ENCODE assay signal across 8 cellular contexts in genomic region chr3:41695806-41696205, GRCh38.
DNase-seq lines count a peak whose midpoint lies in the region; ATAC-seq and TF ChIP-seq lines count a peak whose summit lies in the region.
"Not testable (repeated sequence)": the region's sequence is repeated elsewhere in the genome, so short reads cannot be mapped to it uniquely, and the experiment has no call there.

No MANE protein-coding gene starts in this region.

- peaks cover 21% of the 10 kb centered on the region for H3K4me1 Mint-ChIP-seq in HFFc6 (ENCODE audit: low read depth)
- H3K4me1 Mint-ChIP-seq in chondrocyte (ENCODE audit: low read depth): peaks cover 18% of the 10 kb centered on the region
- not testable (repeated sequence) for H3K4me1 Mint-ChIP-seq in neural crest cell

- H2AFZ ChIP-seq in OCI-LY7 (ENCODE audit: low read length): not testable (repeated sequence)

- H3K27ac ChIP-seq in OCI-LY7 (ENCODE audit: low read depth, low read length, poor library complexity, severe bottlenecking); upper lobe of right lung: not testable (repeated sequence)

- H3K4me1 ChIP-seq in OCI-LY7 (ENCODE audit: insufficient read depth, low read length, poor library complexity, severe bottlenecking); upper lobe of right lung: not testable (repeated sequence)

- BruUV-seq in OCI-LY7 (replicated peaks; lab: Mats Ljungman, UMichigan): not testable (repeated sequence)

- H3K27ac Mint-ChIP-seq in HFFc6; chondrocyte (ENCODE audit: unreplicated experiment); neural crest cell (ENCODE audit: unreplicated experiment): not testable (repeated sequence)

- H3K4me2 ChIP-seq in OCI-LY7 (ENCODE audit: low read length): not testable (repeated sequence)

- CTCF ChIA-PET in OCI-LY7 (lab: Charles Lee; ENCODE audit: unreplicated experiment): not testable (repeated sequence)

- not testable (repeated sequence) for H4K20me1 ChIP-seq in OCI-LY7 (ENCODE audit: insufficient read depth, low read length)

- not testable (repeated sequence) for H3K4me3 Mint-ChIP-seq in HFFc6; chondrocyte (ENCODE audit: unreplicated experiment); neural crest cell

- H3K9me3 Mint-ChIP-seq in HFFc6; chondrocyte (ENCODE audit: low read depth); neural crest cell: not testable (repeated sequence)

- H3K27me3 ChIP-seq in upper lobe of right lung: not testable (repeated sequence)

- H3K79me2 ChIP-seq in OCI-LY7 (ENCODE audit: insufficient read depth, low read depth, low read length): not testable (repeated sequence)

- H3K9me2 ChIP-seq in OCI-LY7 (ENCODE audit: insufficient read depth, low read length): not testable (repeated sequence)

- POLR2A ChIA-PET in OCI-LY7 (lab: Charles Lee): not testable (repeated sequence)

- intact Hi-C loops in OCI-LY7 (cut with micrococcal nuclease; ENCODE audit: unreplicated experiment); upper lobe of right lung (cut with DNase I): not testable (repeated sequence)

- DNase-seq in CMK (ENCODE audit: low read depth) (peak; percentile 4), HFFc6 (peak; percentile 18), foreskin fibroblast (peak in 1 of 2 donors; percentile 18)
- not testable (repeated sequence) for DNase-seq in OCI-LY7 (ENCODE audit: low spot score); chondrocyte (ENCODE audit: low spot score); neural crest cell (ENCODE audit: low read depth, low spot score); upper lobe of right lung
- DNase-seq in activated CD4-positive, alpha-beta T cell treated with anti-CD3 and anti-CD28 coated beads, Interleukin-2, amount 50 U/mL, for 48 hours: peak; percentile 17 to 34

- not testable (repeated sequence) for H3K36me3 Mint-ChIP-seq in HFFc6 (ENCODE audit: low read depth); chondrocyte (ENCODE audit: low read depth)
- H3K36me3 Mint-ChIP-seq in neural crest cell (ENCODE audit: low read depth): peaks cover 13% of the 10 kb centered on the region

- H3K4me3 ChIP-seq in OCI-LY7 (ENCODE audit: low read depth, low read length, poor library complexity, severe bottlenecking); foreskin fibroblast (ENCODE audit: low read depth in 1 of 2, low read length in 2 of 2); upper lobe of right lung: not testable (repeated sequence)

- not testable (repeated sequence) for H3K27me3 Mint-ChIP-seq in HFFc6 (ENCODE audit: insufficient read depth); chondrocyte (ENCODE audit: low read depth); neural crest cell (ENCODE audit: low read depth)

- peak; percentile 66 for TF ChIP-seq CTCF in HFFc6 (IDR thresholded peaks at IDR 0.05)
- TF ChIP-seq CTCF in OCI-LY7 (conservative IDR thresholded peaks at IDR 0.05; ENCODE audit: low read length): peak; percentile 58
- TF ChIP-seq CTCF in chondrocyte (IDR thresholded peaks at IDR 0.05): peak; percentile 68
- peak; percentile 32 for TF ChIP-seq CTCF in foreskin fibroblast (IDR thresholded peaks at IDR 0.05; ENCODE audit: low read depth, low read length)
- TF ChIP-seq CTCF in neural crest cell (conservative IDR thresholded peaks at IDR 0.05): peak; percentile 48
- TF ChIP-seq CTCF in upper lobe of right lung (IDR thresholded peaks at IDR 0.05): peak; percentile 20

- H3K36me3 ChIP-seq in OCI-LY7 (ENCODE audit: insufficient read depth, low read length); upper lobe of right lung: not testable (repeated sequence)

- not testable (repeated sequence) for H3K9me3 ChIP-seq in OCI-LY7 (ENCODE audit: low read length); upper lobe of right lung

- not testable (repeated sequence) for ATAC-seq in upper lobe of right lung
